ENCODE assay signal across 21 cellular contexts in genomic region chr13:29464105-29464679, GRCh38.
"Had no signal": no experiment of that assay in that cellular context is flagged by ENCODE, and none has a peak within 500 bp of the region (broad histone marks: within the 10 kb centered on the region; RNA-seq: fewer than 3 reads in every experiment).

No MANE protein-coding gene starts in this region.

- H3K27me3 ChIP-seq: body of pancreas, ovary, tibial artery had no signal

- ATAC-seq: activated CD8-positive, alpha-beta T cell treated with anti-CD3 and anti-CD28 coated beads for 36 hours; body of pancreas; natural killer cell treated with Interleukin-12 subunit alpha and Interleukin-12 subunit beta and Interleukin-15 and Interleukin-18, amount 100 ng/mL, for 72 hours; stimulated activated naive CD8-positive, alpha-beta T cell treated with anti-CD3 and anti-CD28 coated beads, Interleukin-15, amount 100 ng/mL, for 72 hours had no signal

- H3K4me3 ChIP-seq: body of pancreas, ovary, prostate gland, tibial artery had no signal

- H3K36me3 ChIP-seq: ovary, prostate gland, tibial artery had no signal

- H3K27ac ChIP-seq: body of pancreas, ovary, prostate gland, tibial artery had no signal

- H3K4me1 ChIP-seq: body of pancreas, prostate gland had no signal

- DNase-seq: activated CD4-positive, alpha-beta T cell treated with anti-CD3 and anti-CD28 coated beads, Interleukin-2, amount 10 ng/mL, durations not matched to agents 7 days and 5 days; activated CD4-positive, CD25-positive, alpha-beta regulatory T cell treated with anti-CD3 and anti-CD28 coated beads, Interleukin-2, amount 50 U/mL, for 72 hours; activated CD8-positive, alpha-beta T cell treated with anti-CD3 and anti-CD28 coated beads for 36 hours; activated gamma-delta T cell; activated naive CD4-positive, alpha-beta T cell treated with anti-CD3 and anti-CD28 coated beads, Interleukin-2, amount 50 U/mL, for 16 hours; anterior cingulate cortex; body of pancreas; caudate nucleus; dermis blood vessel endothelial cell; effector CD8-positive, alpha-beta T cell; erythroblast; foreskin fibroblast; immature natural killer cell; kidney glomerular epithelial cell; ovary; stimulated activated CD4-positive, alpha-beta T cell treated with anti-CD3 and anti-CD28 coated beads, Interleukin-12 subunit alpha, Interleukin-12 subunit beta, amount 100 ng/mL, for 4 hours; stimulated activated CD4-positive, alpha-beta T cell treated with anti-CD3 and anti-CD28 coated beads, Interleukin-4, amount 100 ng/mL, for 4 hours; stimulated activated naive CD8-positive, alpha-beta T cell treated with anti-CD3 and anti-CD28 coated beads, Interleukin-15, amount 100 ng/mL, for 72 hours; tibial artery had no signal

- H3K9me3 ChIP-seq: body of pancreas, ovary, prostate gland, tibial artery had no signal
